In the genomic region with DNA sequence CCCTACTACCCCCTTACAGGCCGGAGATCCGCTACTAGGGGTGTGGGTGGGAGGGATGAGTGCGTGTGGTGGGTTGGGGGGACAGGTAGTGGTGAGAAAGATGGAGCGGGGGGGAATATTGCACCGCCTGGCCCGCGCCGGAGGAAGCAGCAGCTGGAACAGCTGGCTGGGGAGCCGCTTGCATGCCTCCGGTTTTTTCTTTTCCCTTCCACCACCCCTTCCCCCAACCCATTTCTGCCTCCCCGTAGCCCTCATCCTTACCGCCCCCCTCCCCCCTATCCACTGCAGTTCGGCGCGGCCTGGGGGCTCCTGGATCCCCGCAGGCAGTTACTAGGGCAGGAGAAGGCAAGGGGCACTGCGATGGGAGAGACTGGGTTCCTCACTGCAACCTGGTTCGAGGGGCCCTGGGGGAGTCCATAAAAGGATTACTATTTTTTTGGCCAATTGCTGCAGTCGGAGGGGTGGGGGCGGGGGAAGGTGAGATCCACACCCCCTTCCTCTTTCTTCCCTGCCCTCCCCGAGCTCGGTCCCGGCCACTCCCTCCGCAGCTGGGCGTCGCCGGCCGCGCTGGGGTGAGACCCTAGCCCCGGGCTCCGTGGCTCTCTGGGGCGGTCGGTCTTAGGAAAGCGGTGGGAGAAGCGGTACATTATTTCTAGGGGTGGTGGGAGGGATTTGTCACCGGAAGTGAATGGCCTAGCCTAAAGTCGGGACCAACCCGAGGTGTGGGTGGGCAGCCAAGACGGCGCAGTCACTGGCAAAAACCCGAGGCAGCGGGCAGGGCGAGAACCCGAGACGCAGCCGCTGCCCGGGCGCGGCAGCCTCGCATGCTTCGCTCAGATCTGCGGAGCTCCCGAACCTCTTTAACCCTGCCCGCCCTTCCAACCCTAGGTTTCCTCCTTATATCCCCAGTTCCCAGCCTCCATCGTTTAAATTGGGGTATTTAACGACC, we compare ENCODE assay signal across 1 cellular context.
TF ChIP-seq lines count a peak whose summit lies in the region.

No MANE protein-coding gene starts in this region.

TF ChIP-seq in K562, 482 proteins besides CTCF, POLR2A, EP300 and RAD21 (continued from another document and continues in another):
- TF ChIP-seq SP2 (IDR thresholded peaks at IDR 0.05; ENCODE audit: extremely low read depth, low read depth, low read length, poor library complexity, severe bottlenecking), result no peak
- peak; percentile 73 for TF ChIP-seq HNRNPK (IDR thresholded peaks at IDR 0.05; ENCODE audit: low read depth, low read length, poor library complexity, severe bottlenecking)
- peak; percentile 11; the same call in 1 of the 2 replicates for TF ChIP-seq TOE1 (IDR thresholded peaks at IDR 0.05; ENCODE audit: borderline replicate concordance)
- no peak for TF ChIP-seq TOE1 (CRISPR knock-in tag; IDR thresholded peaks at IDR 0.05; ENCODE audit: borderline replicate concordance, low read depth)
- no peak for TF ChIP-seq ZNF589 (CRISPR knock-in tag; IDR thresholded peaks at IDR 0.05; ENCODE audit: low read depth)
- no peak for TF ChIP-seq ZNF184 (CRISPR knock-in tag; IDR thresholded peaks at IDR 0.05)
- TF ChIP-seq, protein P1, sequence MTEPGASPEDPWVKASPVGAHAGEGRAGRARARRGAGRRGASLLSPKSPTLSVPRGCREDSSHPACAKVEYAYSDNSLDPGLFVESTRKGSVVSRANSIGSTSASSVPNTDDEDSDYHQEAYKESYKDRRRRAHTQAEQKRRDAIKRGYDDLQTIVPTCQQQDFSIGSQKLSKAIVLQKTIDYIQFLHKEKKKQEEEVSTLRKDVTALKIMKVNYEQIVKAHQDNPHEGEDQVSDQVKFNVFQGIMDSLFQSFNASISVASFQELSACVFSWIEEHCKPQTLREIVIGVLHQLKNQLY (CRISPR knock-in tag; conservative IDR thresholded peaks at IDR 0.05), result no peak
- no peak for TF ChIP-seq ZNF197 (CRISPR knock-in tag; IDR thresholded peaks at IDR 0.05; ENCODE audit: low read depth)
- peak; percentile 74 for TF ChIP-seq CHD1 (IDR thresholded peaks at IDR 0.05; ENCODE audit: low read length)
- TF ChIP-seq NCOA1 (IDR thresholded peaks at IDR 0.05; ENCODE audit: low read depth), result no peak
- no peak for TF ChIP-seq ZSCAN32 (CRISPR knock-in tag; IDR thresholded peaks at IDR 0.05)
- TF ChIP-seq ZNF436 (CRISPR knock-in tag; IDR thresholded peaks at IDR 0.05), result no peak
- TF ChIP-seq NELFE (IDR thresholded peaks at IDR 0.05; ENCODE audit: insufficient read depth, insufficient read length), result no peak
- TF ChIP-seq ZFP36 (IDR thresholded peaks at IDR 0.05; ENCODE audit: low read depth, low read length, partially characterized antibody), result no peak
- no peak for TF ChIP-seq ZBED1 (IDR thresholded peaks at IDR 0.05)
- TF ChIP-seq ZHX1 (conservative IDR thresholded peaks at IDR 0.05; ENCODE audit: low read length), result no peak
- peak; percentile 84 for TF ChIP-seq GABPB1 (CRISPR knock-in tag; IDR thresholded peaks at IDR 0.05)
- 0 out of 2 replicates have a peak, but pooled peaks have one; percentile 47 for TF ChIP-seq ATF7 (IDR thresholded peaks at IDR 0.05)
- no peak for TF ChIP-seq CHD2 (IDR thresholded peaks at IDR 0.05; ENCODE audit: low read depth, low read length)
- no peak for TF ChIP-seq SRSF9 (IDR thresholded peaks at IDR 0.05; ENCODE audit: borderline replicate concordance, low read depth, low read length)
- TF ChIP-seq, protein P2, sequence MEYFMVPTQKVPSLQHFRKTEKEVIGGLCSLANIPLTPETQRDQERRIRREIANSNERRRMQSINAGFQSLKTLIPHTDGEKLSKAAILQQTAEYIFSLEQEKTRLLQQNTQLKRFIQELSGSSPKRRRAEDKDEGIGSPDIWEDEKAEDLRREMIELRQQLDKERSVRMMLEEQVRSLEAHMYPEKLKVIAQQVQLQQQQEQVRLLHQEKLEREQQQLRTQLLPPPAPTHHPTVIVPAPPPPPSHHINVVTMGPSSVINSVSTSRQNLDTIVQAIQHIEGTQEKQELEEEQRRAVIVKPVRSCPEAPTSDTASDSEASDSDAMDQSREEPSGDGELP (CRISPR knock-in tag; IDR thresholded peaks at IDR 0.05; ENCODE audit: borderline replicate concordance), result peak; percentile 94
- no peak for TF ChIP-seq EHMT2 (IDR thresholded peaks at IDR 0.05)
- peak; percentile 35; the same call in 1 of the 2 replicates for TF ChIP-seq ZNF384 (IDR thresholded peaks at IDR 0.05; ENCODE audit: low read depth, low read length)
- no peak for TF ChIP-seq SAFB2 (IDR thresholded peaks at IDR 0.05; ENCODE audit: borderline replicate concordance, low read depth, low read length, severe bottlenecking)
- no peak for TF ChIP-seq ZNF212 (CRISPR knock-in tag; IDR thresholded peaks at IDR 0.05)
- no peak for TF ChIP-seq FOXJ2 (tag; IDR thresholded peaks at IDR 0.05)
- no peak for TF ChIP-seq ATF1 (CRISPR knock-in tag; IDR thresholded peaks at IDR 0.05)
- peak; percentile 52; the same call in 1 of the 2 replicates for TF ChIP-seq ATF1 (tag; IDR thresholded peaks at IDR 0.05)
- no peak for TF ChIP-seq ZNF217 (CRISPR knock-in tag; IDR thresholded peaks at IDR 0.05)
- TF ChIP-seq THAP12 (CRISPR knock-in tag; IDR thresholded peaks at IDR 0.05), result peak; percentile 84; the same call in 1 of the 2 replicates
- no peak; the same call in none of the 2 replicates for TF ChIP-seq RNF2 (IDR thresholded peaks at IDR 0.05)
- no peak for TF ChIP-seq ZNF445 (CRISPR knock-in tag; IDR thresholded peaks at IDR 0.05; ENCODE audit: low read depth)
- 0 out of 2 replicates have a peak, but pooled peaks have one; percentile 21 for TF ChIP-seq NFXL1 (CRISPR knock-in tag; IDR thresholded peaks at IDR 0.05)
- no peak for TF ChIP-seq ZNF408 (CRISPR knock-in tag; IDR thresholded peaks at IDR 0.05; ENCODE audit: low read depth)
- no peak for TF ChIP-seq ZNF449 (CRISPR knock-in tag; IDR thresholded peaks at IDR 0.05)
- TF ChIP-seq IRF1 (CRISPR knock-in tag; IDR thresholded peaks at IDR 0.05; ENCODE audit: borderline replicate concordance), result no peak
- TF ChIP-seq HDAC1 (IDR thresholded peaks at IDR 0.05), result peak; percentile 57 to 76; a peak in 2 of 4 replicates
- no peak for TF ChIP-seq ARID2 (IDR thresholded peaks at IDR 0.05)
- no peak; the same call in 1 of the 2 replicates for TF ChIP-seq GTF2E2 (tag; IDR thresholded peaks at IDR 0.05)
- no peak for TF ChIP-seq NFIX (CRISPR knock-in tag; IDR thresholded peaks at IDR 0.05; ENCODE audit: low read depth)
- no peak for TF ChIP-seq NCOR1 (IDR thresholded peaks at IDR 0.05)
- TF ChIP-seq ZNF668 (CRISPR knock-in tag; IDR thresholded peaks at IDR 0.05), result no peak
- peak; percentile 10; the same call in 1 of the 2 replicates for TF ChIP-seq GATAD2A (IDR thresholded peaks at IDR 0.05)
- TF ChIP-seq, protein P3, sequence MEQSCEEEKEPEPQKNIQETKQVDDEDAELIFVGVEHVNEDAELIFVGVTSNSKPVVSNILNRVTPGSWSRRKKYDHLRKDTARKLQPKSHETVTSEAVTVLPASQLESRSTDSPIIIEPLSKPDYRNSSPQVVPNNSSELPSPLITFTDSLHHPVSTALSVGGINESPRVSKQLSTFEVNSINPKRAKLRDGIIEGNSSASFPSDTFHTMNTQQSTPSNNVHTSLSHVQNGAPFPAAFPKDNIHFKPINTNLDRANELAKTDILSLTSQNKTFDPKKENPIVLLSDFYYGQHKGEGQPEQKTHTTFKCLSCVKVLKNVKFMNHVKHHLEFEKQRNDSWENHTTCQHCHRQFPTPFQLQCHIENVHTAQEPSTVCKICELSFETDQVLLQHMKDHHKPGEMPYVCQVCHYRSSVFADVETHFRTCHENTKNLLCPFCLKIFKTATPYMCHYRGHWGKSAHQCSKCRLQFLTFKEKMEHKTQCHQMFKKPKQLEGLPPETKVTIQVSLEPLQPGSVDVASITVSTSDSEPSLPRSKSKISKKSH (CRISPR knock-in tag; IDR thresholded peaks at IDR 0.05), result no peak
- TF ChIP-seq DACH1 (IDR thresholded peaks at IDR 0.05; ENCODE audit: partially characterized antibody), result no peak
- TF ChIP-seq ZNF583 (CRISPR knock-in tag; IDR thresholded peaks at IDR 0.05), result no peak
- TF ChIP-seq, protein P4, sequence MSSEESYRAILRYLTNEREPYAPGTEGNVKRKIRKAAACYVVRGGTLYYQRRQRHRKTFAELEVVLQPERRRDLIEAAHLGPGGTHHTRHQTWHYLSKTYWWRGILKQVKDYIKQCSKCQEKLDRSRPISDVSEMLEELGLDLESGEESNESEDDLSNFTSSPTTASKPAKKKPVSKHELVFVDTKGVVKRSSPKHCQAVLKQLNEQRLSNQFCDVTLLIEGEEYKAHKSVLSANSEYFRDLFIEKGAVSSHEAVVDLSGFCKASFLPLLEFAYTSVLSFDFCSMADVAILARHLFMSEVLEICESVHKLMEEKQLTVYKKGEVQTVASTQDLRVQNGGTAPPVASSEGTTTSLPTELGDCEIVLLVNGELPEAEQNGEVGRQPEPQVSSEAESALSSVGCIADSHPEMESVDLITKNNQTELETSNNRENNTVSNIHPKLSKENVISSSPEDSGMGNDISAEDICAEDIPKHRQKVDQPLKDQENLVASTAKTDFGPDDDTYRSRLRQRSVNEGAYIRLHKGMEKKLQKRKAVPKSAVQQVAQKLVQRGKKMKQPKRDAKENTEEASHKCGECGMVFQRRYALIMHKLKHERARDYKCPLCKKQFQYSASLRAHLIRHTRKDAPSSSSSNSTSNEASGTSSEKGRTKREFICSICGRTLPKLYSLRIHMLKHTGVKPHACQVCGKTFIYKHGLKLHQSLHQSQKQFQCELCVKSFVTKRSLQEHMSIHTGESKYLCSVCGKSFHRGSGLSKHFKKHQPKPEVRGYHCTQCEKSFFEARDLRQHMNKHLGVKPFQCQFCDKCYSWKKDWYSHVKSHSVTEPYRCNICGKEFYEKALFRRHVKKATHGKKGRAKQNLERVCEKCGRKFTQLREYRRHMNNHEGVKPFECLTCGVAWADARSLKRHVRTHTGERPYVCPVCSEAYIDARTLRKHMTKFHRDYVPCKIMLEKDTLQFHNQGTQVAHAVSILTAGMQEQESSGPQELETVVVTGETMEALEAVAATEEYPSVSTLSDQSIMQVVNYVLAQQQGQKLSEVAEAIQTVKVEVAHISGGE (CRISPR knock-in tag; IDR thresholded peaks at IDR 0.05), result peak in 1 of 3 experiments; percentile 45; a peak in 1 of 6 replicates
- no peak for TF ChIP-seq SMARCA4 (IDR thresholded peaks at IDR 0.05)
- TF ChIP-seq ZNF354B (CRISPR knock-in tag; IDR thresholded peaks at IDR 0.05), result no peak
- no peak for TF ChIP-seq RFX7 (CRISPR knock-in tag; IDR thresholded peaks at IDR 0.05)
- TF ChIP-seq HMGXB4 (CRISPR knock-in tag; IDR thresholded peaks at IDR 0.05), result peak; percentile 68; the same call in 1 of the 2 replicates
